Comparison of ENCODE assay signal across 8 cellular contexts in the genomic region with DNA sequence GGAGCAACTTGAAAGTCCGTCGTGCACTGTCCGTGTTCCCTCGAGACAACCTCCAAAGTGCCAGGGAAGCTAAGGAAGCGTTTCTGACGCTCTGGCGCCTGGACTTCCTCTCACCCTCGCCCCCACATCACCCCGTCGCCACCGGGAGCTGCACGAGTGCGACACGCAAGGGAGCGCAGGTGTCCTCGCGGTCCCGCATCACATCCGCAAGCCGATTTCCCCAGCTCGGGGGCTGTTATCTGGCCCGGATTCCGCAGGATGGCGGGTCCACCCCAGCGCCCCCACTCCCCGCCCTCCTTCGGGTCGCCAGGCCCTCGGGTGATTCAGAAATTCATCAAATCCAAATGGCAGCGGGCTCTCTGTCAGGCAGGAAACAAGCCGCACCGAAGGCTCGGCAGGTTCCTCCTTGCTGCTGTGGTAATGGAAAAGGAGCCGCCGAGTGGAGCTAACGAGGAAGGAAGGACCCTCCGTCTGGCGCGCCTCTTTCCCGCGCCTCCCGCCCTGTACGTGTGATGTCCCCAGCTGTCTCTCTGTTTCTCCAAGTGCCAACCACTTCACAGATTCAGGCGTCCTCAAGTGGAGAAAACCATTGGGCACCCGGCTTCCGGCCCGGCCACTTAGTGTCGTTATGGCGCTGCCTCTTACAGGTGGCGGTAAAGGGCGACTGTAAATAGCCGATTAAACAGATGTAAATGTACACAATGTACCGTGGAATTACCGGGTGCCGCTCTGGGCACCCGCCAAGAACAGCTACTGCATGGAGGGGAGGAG. TPM values are rescaled to one million over a fixed set of nuclear protein-coding genes. Genes with fewer than 3 reads are reported as not detected.
DNase-seq lines count a peak whose midpoint lies in the region; ATAC-seq and TF ChIP-seq lines count a peak whose summit lies in the region.

No MANE protein-coding gene starts in this region.

- peaks cover 69% of the 10 kb centered on the region for H3K4me1 ChIP-seq in A673 (ENCODE audit: insufficient read depth, low read length, poor library complexity, severe bottlenecking)
- peaks cover 59% of the 10 kb centered on the region for H3K4me1 ChIP-seq in OCI-LY1 (ENCODE audit: insufficient read depth, low read length, severe bottlenecking)
- peaks cover 7 to 78% (median 35%) of the 10 kb centered on the region in 3 donors for H3K4me1 ChIP-seq in esophagus squamous epithelium
- peaks cover 35% of the 10 kb centered on the region for H3K4me1 ChIP-seq in stomach smooth muscle (ENCODE audit: control insufficient read depth, insufficient read depth, low read length)

- 1% methylated on average over 11 to 30 of the region's 56 CpGs for WGBS in esophagus squamous epithelium, 2 donors

- CTCF ChIA-PET in A673 (lab: Charles Lee) = no interaction called here

- H3K4me3 ChIP-seq in A673 (ENCODE audit: low read depth, low read length, poor library complexity, severe bottlenecking) (peak overlapping the region; percentile 88), OCI-LY1 (ENCODE audit: low read depth, low read length, poor library complexity, severe bottlenecking) (peak overlapping the region; percentile 87), esophagus squamous epithelium (peak overlapping the region; percentile 63 to 97 (median 82)), stomach smooth muscle (ENCODE audit: low read length in 2 of 2) (peak overlapping the region; percentile 94 to 95)

- ATAC-seq in GM19372 (IDR thresholded peaks at IDR 0.05; ENCODE audit: low read depth, unreplicated experiment) = peak; percentile 28
- ATAC-seq in natural killer cell treated with Interleukin-12 subunit alpha and Interleukin-12 subunit beta and Interleukin-15 and Interleukin-18, amount 100 ng/mL, for 72 hours = peak; percentile 20 to 42

- peaks cover 0 to 4% (median 0%) of the 10 kb centered on the region in 3 donors for H3K9me3 Mint-ChIP-seq in IgD-negative memory B cell
- no peaks in the 10 kb centered on the region for H3K9me3 Mint-ChIP-seq in activated T-cell treated with anti-CD3 and anti-CD28 coated beads, Interleukin-2, amount 50 U/mL, for 24 hours
- H3K9me3 Mint-ChIP-seq in natural killer cell treated with Interleukin-12 subunit alpha and Interleukin-12 subunit beta and Interleukin-15 and Interleukin-18, amount 100 ng/mL, for 72 hours = no peaks in the 10 kb centered on the region

- peak overlapping the region; percentile 38; the same call in 1 of the 2 replicates for H2AFZ ChIP-seq in OCI-LY1 (ENCODE audit: low read length)

- H3K4me3 Mint-ChIP-seq in IgD-negative memory B cell = peak overlapping the region; percentile 94 to 100 (median 99)
- H3K4me3 Mint-ChIP-seq in activated T-cell treated with anti-CD3 and anti-CD28 coated beads, Interleukin-2, amount 50 U/mL, for 24 hours = peak overlapping the region; percentile 93
- H3K4me3 Mint-ChIP-seq in natural killer cell treated with Interleukin-12 subunit alpha and Interleukin-12 subunit beta and Interleukin-15 and Interleukin-18, amount 100 ng/mL, for 72 hours = peak overlapping the region; percentile 96

- H3K9me3 ChIP-seq in A673 (ENCODE audit: low read depth, low read length, poor library complexity, severe bottlenecking) (no peaks in the 10 kb centered on the region), OCI-LY1 (ENCODE audit: low read length) (no peaks in the 10 kb centered on the region), esophagus squamous epithelium (no peaks in the 10 kb centered on the region), stomach smooth muscle (ENCODE audit: control insufficient read depth in 2 of 2, low read length in 2 of 2) (no peaks in the 10 kb centered on the region)

- peak in 1 of 4 donors; percentile 49 for TF ChIP-seq POLR2A in esophagus squamous epithelium (IDR thresholded peaks at IDR 0.05)

- no peaks in the 10 kb centered on the region for H3K36me3 ChIP-seq in A673 (ENCODE audit: insufficient read depth, low read length, poor library complexity, severe bottlenecking)
- H3K36me3 ChIP-seq in OCI-LY1 (ENCODE audit: insufficient read depth, low read length) = no peaks in the 10 kb centered on the region
- no peaks in the 10 kb centered on the region for H3K36me3 ChIP-seq in esophagus squamous epithelium
- no peaks in the 10 kb centered on the region for H3K36me3 ChIP-seq in stomach smooth muscle (ENCODE audit: control insufficient read depth in 2 of 2, insufficient read depth in 2 of 2, low read length in 2 of 2)

- POLR2A ChIA-PET in A673 (lab: Charles Lee; ENCODE audit: low non-redundant PET) = interaction anchor here (0.6 kb wide), 1 partner anchor 18 kb away, joined by 3 read pairs; no protein-coding TSS in a partner anchor

- no peaks in the 10 kb centered on the region for H3K36me3 Mint-ChIP-seq in IgD-negative memory B cell
- H3K36me3 Mint-ChIP-seq in activated T-cell treated with anti-CD3 and anti-CD28 coated beads, Interleukin-2, amount 50 U/mL, for 24 hours (ENCODE audit: low read depth) = peaks cover 15% of the 10 kb centered on the region
- H3K36me3 Mint-ChIP-seq in natural killer cell treated with Interleukin-12 subunit alpha and Interleukin-12 subunit beta and Interleukin-15 and Interleukin-18, amount 100 ng/mL, for 72 hours = no peaks in the 10 kb centered on the region

- H3K4me1 Mint-ChIP-seq in IgD-negative memory B cell = peaks cover 20 to 41% (median 40%) of the 10 kb centered on the region in 3 donors
- H3K4me1 Mint-ChIP-seq in activated T-cell treated with anti-CD3 and anti-CD28 coated beads, Interleukin-2, amount 50 U/mL, for 24 hours (ENCODE audit: low read depth) = peaks cover 65% of the 10 kb centered on the region
- H3K4me1 Mint-ChIP-seq in natural killer cell treated with Interleukin-12 subunit alpha and Interleukin-12 subunit beta and Interleukin-15 and Interleukin-18, amount 100 ng/mL, for 72 hours (ENCODE audit: low read depth in 2 of 2) = peaks cover 27 to 28% of the 10 kb centered on the region in 2 donors

- H3K27me3 Mint-ChIP-seq in IgD-negative memory B cell = peaks cover 1% of the 10 kb centered on the region
- H3K27me3 Mint-ChIP-seq in activated T-cell treated with anti-CD3 and anti-CD28 coated beads, Interleukin-2, amount 50 U/mL, for 24 hours = peaks cover 13% of the 10 kb centered on the region
- peaks cover 23 to 29% of the 10 kb centered on the region in 2 donors for H3K27me3 Mint-ChIP-seq in natural killer cell treated with Interleukin-12 subunit alpha and Interleukin-12 subunit beta and Interleukin-15 and Interleukin-18, amount 100 ng/mL, for 72 hours

- H3K27ac ChIP-seq in A673 (ENCODE audit: low read depth, low read length, poor library complexity, severe bottlenecking) (peak overlapping the region; percentile 98), OCI-LY1 (ENCODE audit: low read depth, low read length, poor library complexity, severe bottlenecking) (peak overlapping the region; percentile 71), esophagus squamous epithelium (peak overlapping the region; percentile 94 to 99 (median 96)), stomach smooth muscle (ENCODE audit: low read length) (peak overlapping the region; percentile 95)

- H3K27ac Mint-ChIP-seq in IgD-negative memory B cell = peak overlapping the region; percentile 97 to 99 (median 97)
- peak overlapping the region; percentile 93 for H3K27ac Mint-ChIP-seq in activated T-cell treated with anti-CD3 and anti-CD28 coated beads, Interleukin-2, amount 50 U/mL, for 24 hours
- peak overlapping the region; percentile 74 to 80 for H3K27ac Mint-ChIP-seq in natural killer cell treated with Interleukin-12 subunit alpha and Interleukin-12 subunit beta and Interleukin-15 and Interleukin-18, amount 100 ng/mL, for 72 hours

- intact Hi-C loops in A673 (cut with micrococcal nuclease; ENCODE audit: unreplicated experiment) = loop anchor here (10.0 kb wide), 1 partner anchor 62 kb away; no protein-coding TSS in a partner anchor
- intact Hi-C loops in esophagus squamous epithelium (cut with DNase I) = no loop called here

- no peaks in the 10 kb centered on the region for H3K9me2 ChIP-seq in OCI-LY1 (ENCODE audit: low read depth, low read length)

- peaks cover 31% of the 10 kb centered on the region for H3K79me2 ChIP-seq in OCI-LY1 (ENCODE audit: insufficient read depth, low read length)

- H3K27me3 ChIP-seq in A673 (replicated peaks; ENCODE audit: insufficient read depth, low read depth, low read length, poor library complexity) (no peaks in the 10 kb centered on the region), OCI-LY1 (ENCODE audit: insufficient read depth, low read length) (no peaks in the 10 kb centered on the region), esophagus squamous epithelium (peaks cover 0 to 15% (median 0%) of the 10 kb centered on the region in 4 donors), stomach smooth muscle (ENCODE audit: control insufficient read depth in 1 of 2, insufficient read depth in 2 of 2, low read length in 2 of 2) (no peaks in the 10 kb centered on the region)

- no peaks in the 10 kb centered on the region for H4K20me1 ChIP-seq in OCI-LY1 (ENCODE audit: insufficient read depth, low read length)

- peaks cover 4% of the 10 kb centered on the region; the same call in 1 of the 2 replicates for H3F3A ChIP-seq in OCI-LY1 (ENCODE audit: insufficient read depth, low read length)

- TF ChIP-seq CTCF in A673 (conservative IDR thresholded peaks at IDR 0.05; ENCODE audit: low read depth, low read length) (0 out of 2 replicates have a peak, but pooled peaks have one; percentile 16), OCI-LY1 (IDR thresholded peaks at IDR 0.05; ENCODE audit: low read length) (peak; percentile 21; the same call in 1 of the 2 replicates), esophagus squamous epithelium (IDR thresholded peaks at IDR 0.05) (peak in 1 of 6 experiments; percentile 3)

- H3K9ac ChIP-seq in OCI-LY1 (ENCODE audit: low read length) = peak overlapping the region; percentile 71
- peak overlapping the region; percentile 89 to 90 for H3K9ac ChIP-seq in stomach smooth muscle (ENCODE audit: low read length in 2 of 2)

- TSS peak; percentile 33 for BruUV-seq in A673 (replicated peaks; lab: Mats Ljungman, UMichigan)

- DNase-seq in A673 (ENCODE audit: low spot score) (peak; percentile 82), esophagus squamous epithelium (lab: John Stamatoyannopoulos, UW) (peak; percentile 11)
- DNase-seq in activated T-cell treated with anti-CD3 and anti-CD28 coated beads, Interleukin-2, amount 50 U/mL, for 24 hours = peak; percentile 76
- DNase-seq in natural killer cell treated with Interleukin-12 subunit alpha and Interleukin-12 subunit beta and Interleukin-15 and Interleukin-18, amount 100 ng/mL, for 72 hours (ENCODE audit: low spot score) = no peak

- peak overlapping the region; percentile 76 for H3K4me2 ChIP-seq in OCI-LY1 (ENCODE audit: low read length)

RNA-seq across cellular contexts. Expression of gene SETD7, which starts 0.9 kb away (rescaled TPM):
- total RNA-seq in A673 (2021) (52.8 and 54.6 TPM in 2 replicates), esophagus squamous epithelium (10 to 100 TPM; 23.4 to 50.7 (median 39.6) TPM)
- 2.0 TPM for polyA plus RNA-seq in IgD-negative memory B cell
- total RNA-seq in natural killer cell treated with Interleukin-12 subunit alpha and Interleukin-12 subunit beta and Interleukin-15 and Interleukin-18, amount 100 ng/mL, for 72 hours = 10 to 100 TPM in 1 of 2 donors, 1 to 10 TPM in 1; 5.7 to 10.1 TPM
